In the genomic region with DNA sequence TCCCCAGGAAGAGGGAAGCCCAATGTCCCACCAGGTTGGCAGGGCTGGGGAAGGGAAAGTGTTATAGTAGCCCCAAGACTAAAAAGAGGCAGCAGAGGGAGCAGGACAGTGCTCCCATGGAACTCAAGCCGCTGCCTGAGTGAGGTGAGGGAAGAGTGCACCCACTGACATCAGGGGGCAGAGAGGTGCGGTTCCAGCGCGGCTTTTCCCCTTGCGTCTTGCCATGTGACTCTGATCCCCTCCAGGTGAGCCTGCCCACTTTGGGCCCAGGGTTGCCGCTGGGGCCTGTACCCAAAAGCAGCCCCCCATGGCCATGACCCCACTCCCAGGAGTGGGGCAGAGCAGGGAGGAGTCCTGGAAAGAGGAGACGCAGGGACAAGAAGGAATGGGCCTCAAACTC, we compare ENCODE assay signal across 1 cellular context.
TF ChIP-seq lines count a peak whose summit lies in the region.

No MANE protein-coding gene starts in this region.

TF ChIP-seq in K562, 482 proteins besides CTCF, POLR2A, EP300 and RAD21 (continued from another document):
- TF ChIP-seq, protein P1, sequence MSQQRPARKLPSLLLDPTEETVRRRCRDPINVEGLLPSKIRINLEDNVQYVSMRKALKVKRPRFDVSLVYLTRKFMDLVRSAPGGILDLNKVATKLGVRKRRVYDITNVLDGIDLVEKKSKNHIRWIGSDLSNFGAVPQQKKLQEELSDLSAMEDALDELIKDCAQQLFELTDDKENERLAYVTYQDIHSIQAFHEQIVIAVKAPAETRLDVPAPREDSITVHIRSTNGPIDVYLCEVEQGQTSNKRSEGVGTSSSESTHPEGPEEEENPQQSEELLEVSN (IDR thresholded peaks at IDR 0.05; ENCODE audit: borderline replicate concordance in 1 of 2, extremely low read depth in 1 of 2, insufficient read depth in 1 of 2, insufficient read length in 1 of 2, low read depth in 1 of 2, low read length in 1 of 2, poor library complexity in 1 of 2, severe bottlenecking in 1 of 2), result peak in 1 of 2 experiments; percentile 43
